1 cellular context compared by ENCODE assay signal in genomic region chr19:52500474-52500873, GRCh38. TPM values are rescaled to one million over a fixed set of nuclear protein-coding genes. Genes with fewer than 3 reads are reported as not detected.
"Had no signal": no experiment of that assay in that cellular context is flagged by ENCODE, and none has a peak within 500 bp of the region (broad histone marks: within the 10 kb centered on the region; RNA-seq: fewer than 3 reads in every experiment).

No MANE protein-coding gene starts in this region.

RNA-seq across cellular contexts. Expression of gene ZNF578, which starts 47.1 kb away (rescaled TPM):
- total RNA-seq: left lobe of liver had no signal
